ENCODE assay signal across 8 cellular contexts in genomic region chr5:77029376-77029885, GRCh38. TPM values are rescaled to one million over a fixed set of nuclear protein-coding genes. Genes with fewer than 3 reads are reported as not detected.
DNase-seq lines count a peak whose midpoint lies in the region; ATAC-seq and TF ChIP-seq lines count a peak whose summit lies in the region.

No MANE protein-coding gene starts in this region.

- intact Hi-C loops in Calu3 (cut with micrococcal nuclease; ENCODE audit: unreplicated experiment) (no loop called here), OCI-LY7 (cut with micrococcal nuclease; ENCODE audit: unreplicated experiment) (no loop called here)

- H3K4me1 Mint-ChIP-seq in Calu3 (ENCODE audit: low read depth, unreplicated experiment), result peaks cover 8% of the 10 kb centered on the region
- peaks cover 13% of the 10 kb centered on the region for H3K4me1 Mint-ChIP-seq in endothelial cell (ENCODE audit: unreplicated experiment)

- CTCF ChIA-PET in Calu3 (lab: Charles Lee), result interaction anchor here (0.5 to 2.1 kb wide), 4 partner anchors 13 to 202 kb away, joined by 3 to 14 read pairs (median 5); no protein-coding TSS in a partner anchor
- CTCF ChIA-PET in OCI-LY7 (lab: Charles Lee; ENCODE audit: unreplicated experiment), result interaction anchor here (0.7 kb wide), 1 partner anchor 153 kb away, joined by 4 read pairs; no protein-coding TSS in a partner anchor

- POLR2A ChIA-PET in OCI-LY7 (lab: Charles Lee), result interaction anchor here (1.5 to 1.8 kb wide), 3 partner anchors 12 to 155 kb away, joined by 3 to 13 read pairs (median 11); no protein-coding TSS in a partner anchor

- H2AFZ ChIP-seq in OCI-LY7 (ENCODE audit: low read length), result peak overlapping the region; percentile 94

- no peak for ATAC-seq in HG03439 (IDR thresholded peaks at IDR 0.05; ENCODE audit: unreplicated experiment)

- no peak for DNase-seq in Calu3
- peak; percentile 45 for DNase-seq in OCI-LY7 (ENCODE audit: low spot score)
- DNase-seq in endothelial cell (ENCODE audit: low spot score), result no peak
- DNase-seq in putamen (ENCODE audit: low spot score), result peak; percentile 2
- no peak for DNase-seq in stimulated activated CD4-positive, alpha-beta T cell treated with anti-CD3 and anti-CD28 coated beads, Interleukin-2, amount 100 ng/mL, for 24 hours
- DNase-seq in HT-29 (ENCODE audit: low spot score), result no peak
- no peak for DNase-seq in activated CD8-positive, alpha-beta memory T cell treated with anti-CD3 and anti-CD28 coated beads for 24 hours

- H3K27ac Mint-ChIP-seq in Calu3 (ENCODE audit: unreplicated experiment) (peak overlapping the region; percentile 50), endothelial cell (ENCODE audit: unreplicated experiment) (peak overlapping the region; percentile 88)

- H3K4me3 ChIP-seq in OCI-LY7 (ENCODE audit: low read depth, low read length, poor library complexity, severe bottlenecking), result peak overlapping the region; percentile 82

- TF ChIP-seq CTCF in Calu3 (IDR thresholded peaks at IDR 0.05; ENCODE audit: unreplicated experiment) (no peak), OCI-LY7 (conservative IDR thresholded peaks at IDR 0.05; ENCODE audit: low read length) (no peak), endothelial cell (IDR thresholded peaks at IDR 0.05; ENCODE audit: unreplicated experiment) (no peak)

- H3K9me2 ChIP-seq in OCI-LY7 (ENCODE audit: insufficient read depth, low read length), result no peaks in the 10 kb centered on the region

- no peaks in the 10 kb centered on the region for H4K20me1 ChIP-seq in OCI-LY7 (ENCODE audit: insufficient read depth, low read length)

- H3K79me2 ChIP-seq in OCI-LY7 (ENCODE audit: insufficient read depth, low read depth, low read length), result peaks cover 13% of the 10 kb centered on the region; the same call in 1 of the 2 replicates

- BruUV-seq in Calu3 (replicated peaks; lab: Mats Ljungman, UMichigan), result no TSS peak
- no TSS peak for BruUV-seq in OCI-LY7 (replicated peaks; lab: Mats Ljungman, UMichigan)

- H3K9me3 ChIP-seq in OCI-LY7 (ENCODE audit: low read length), result peaks cover 26% of the 10 kb centered on the region

- peaks cover 16% of the 10 kb centered on the region for H3K36me3 ChIP-seq in OCI-LY7 (ENCODE audit: insufficient read depth, low read length)

- H3K4me2 ChIP-seq in OCI-LY7 (ENCODE audit: low read length), result peak overlapping the region; percentile 84

- H3K27me3 Mint-ChIP-seq in Calu3 (ENCODE audit: unreplicated experiment), result no peaks in the 10 kb centered on the region
- H3K27me3 Mint-ChIP-seq in endothelial cell (ENCODE audit: unreplicated experiment), result peaks cover 6% of the 10 kb centered on the region

- peaks cover 20% of the 10 kb centered on the region for H3K36me3 Mint-ChIP-seq in Calu3 (ENCODE audit: insufficient read depth, unreplicated experiment)
- peaks cover 11% of the 10 kb centered on the region for H3K36me3 Mint-ChIP-seq in endothelial cell (ENCODE audit: low read depth, unreplicated experiment)

- H3K4me3 Mint-ChIP-seq in Calu3 (ENCODE audit: low read depth, unreplicated experiment) (peak overlapping the region; percentile 86), endothelial cell (ENCODE audit: unreplicated experiment) (peak overlapping the region; percentile 74)

- H3K9me3 Mint-ChIP-seq in Calu3 (ENCODE audit: low read depth, unreplicated experiment) (peaks cover 11% of the 10 kb centered on the region), endothelial cell (ENCODE audit: unreplicated experiment) (peaks cover 17% of the 10 kb centered on the region)

- peak overlapping the region; percentile 43 for H3K27ac ChIP-seq in OCI-LY7 (ENCODE audit: low read depth, low read length, poor library complexity, severe bottlenecking)

- peaks cover 17% of the 10 kb centered on the region for H3K4me1 ChIP-seq in OCI-LY7 (ENCODE audit: insufficient read depth, low read length, poor library complexity, severe bottlenecking)

RNA-seq across cellular contexts. Expression of gene AGGF1, which starts 0.8 kb away (rescaled TPM):
- 29.5 and 32.3 TPM in 2 replicates for total RNA-seq in Calu3 (2022)
- 18.5 and 19.3 TPM in 2 replicates for total RNA-seq in OCI-LY7 (2014; rRNA removed; shearing (Covaris generic))
- total RNA-seq in OCI-LY7 (2022), result 32.2 and 33.6 TPM in 2 replicates
- total RNA-seq in endothelial cell (ENCODE audit: unreplicated experiment), result 18.1 TPM
- 28.1 and 37.5 TPM in 2 replicates for total RNA-seq in HT-29 (2014; rRNA removed; shearing (Covaris generic))

RNA-seq across cellular contexts. Expression of gene ZBED3, which starts 57.7 kb away (rescaled TPM):
- total RNA-seq in Calu3 (2022) (11.0 and 12.3 TPM in 2 replicates), OCI-LY7 (2022) (12.6 and 13.2 TPM in 2 replicates), endothelial cell (ENCODE audit: unreplicated experiment) (13.0 TPM)
- 1.2 and 3.6 TPM in 2 replicates for total RNA-seq in OCI-LY7 (2014; rRNA removed; shearing (Covaris generic))
- 2.6 and 3.6 TPM in 2 replicates for total RNA-seq in HT-29 (2014; rRNA removed; shearing (Covaris generic))

Comparison
In these comparisons a context has a peak if more than half of its experiments do, and no peak if none do; other contexts are left out.
1. DNase-seq: peak in OCI-LY7 (single experiment) and putamen (single experiment); none in Calu3 (single experiment), endothelial cell (single experiment), stimulated activated CD4-positive, alpha-beta T cell treated with anti-CD3 and anti-CD28 coated beads, Interleukin-2, amount 100 ng/mL, for 24 hours (0 of 2), HT-29 (single experiment) and activated CD8-positive, alpha-beta memory T cell treated with anti-CD3 and anti-CD28 coated beads for 24 hours (single experiment).